In genomic region chr11:6541356-6541755, GRCh38 we compare ENCODE assay signal across 21 cellular contexts.
"Had no signal": no experiment of that assay in that cellular context is flagged by ENCODE, and none has a peak within 500 bp of the region (broad histone marks: within the 10 kb centered on the region; RNA-seq: fewer than 3 reads in every experiment).

No MANE protein-coding gene starts in this region.

- H3K27ac Mint-ChIP-seq: nephron; neural progenitor cell; stimulated activated memory B cell treated with anti-CD40 and anti-IgM and Interleukin-4, amounts not matched to agents 10 μg/mL and 1 μg/mL and 100 μg/mL, for 72 hours; stimulated activated naive CD8-positive, alpha-beta T cell treated with anti-CD3 and anti-CD28 coated beads, Interleukin-15, Interleukin-2, amounts not matched to agents 100 ng/mL and 50 ng/mL, for 24 hours had no signal

- H3K27me3 Mint-ChIP-seq: naive thymus-derived CD4-positive, alpha-beta T cell; stimulated activated memory B cell treated with anti-CD40 and anti-IgM and Interleukin-4, amounts not matched to agents 10 μg/mL and 1 μg/mL and 100 μg/mL, for 72 hours; stimulated activated naive CD8-positive, alpha-beta T cell treated with anti-CD3 and anti-CD28 coated beads, Interleukin-15, Interleukin-2, amounts not matched to agents 100 ng/mL and 50 ng/mL, for 24 hours had no signal

- H3K4me3 ChIP-seq: left lung, neural progenitor cell, prostate gland, skin epidermis, spleen, suprapubic skin, thyroid gland, vagina had no signal

- H3K27ac ChIP-seq: left lung, neural progenitor cell, parathyroid adenoma, prostate gland, skin epidermis, spleen, suprapubic skin, thyroid gland, vagina had no signal

- H3K4me3 Mint-ChIP-seq: naive thymus-derived CD4-positive, alpha-beta T cell; nephron; neural progenitor cell; stimulated activated memory B cell treated with anti-CD40 and anti-IgM and Interleukin-4, amounts not matched to agents 10 μg/mL and 1 μg/mL and 100 μg/mL, for 72 hours; stimulated activated naive CD8-positive, alpha-beta T cell treated with anti-CD3 and anti-CD28 coated beads, Interleukin-15, Interleukin-2, amounts not matched to agents 100 ng/mL and 50 ng/mL, for 24 hours had no signal

- H3K27me3 ChIP-seq: dorsolateral prefrontal cortex, left lung, neural progenitor cell, spleen, suprapubic skin, thyroid gland, vagina had no signal

- H3K36me3 ChIP-seq: neural progenitor cell, prostate gland, thyroid gland, vagina had no signal

- H3K9me3 ChIP-seq: left lung, prostate gland, spleen, suprapubic skin, thyroid gland, vagina had no signal

- H3K4me1 Mint-ChIP-seq: nephron; neural progenitor cell; stimulated activated memory B cell treated with anti-CD40 and anti-IgM and Interleukin-4, amounts not matched to agents 10 μg/mL and 1 μg/mL and 100 μg/mL, for 72 hours had no signal

- ATAC-seq: left cardiac atrium; left lung; naive thymus-derived CD4-positive, alpha-beta T cell; right cardiac atrium; stimulated activated memory B cell treated with anti-CD40 and anti-IgM and Interleukin-4, amounts not matched to agents 10 μg/mL and 1 μg/mL and 100 μg/mL, for 72 hours had no signal

- H3K4me1 ChIP-seq: left lung, parathyroid adenoma, prostate gland, suprapubic skin, thyroid gland, vagina had no signal

- H3K9me3 Mint-ChIP-seq: naive thymus-derived CD4-positive, alpha-beta T cell; nephron; neural progenitor cell; stimulated activated memory B cell treated with anti-CD40 and anti-IgM and Interleukin-4, amounts not matched to agents 10 μg/mL and 1 μg/mL and 100 μg/mL, for 72 hours; stimulated activated naive CD8-positive, alpha-beta T cell treated with anti-CD3 and anti-CD28 coated beads, Interleukin-15, Interleukin-2, amounts not matched to agents 100 ng/mL and 50 ng/mL, for 24 hours had no signal

- DNase-seq: dorsolateral prefrontal cortex; effector CD4-positive, alpha-beta T cell; left cardiac atrium; left lung; mesendoderm; midbrain; naive thymus-derived CD4-positive, alpha-beta T cell; right cardiac atrium; spleen; stimulated activated CD4-positive, alpha-beta T cell treated with anti-CD3 and anti-CD28 coated beads, Interleukin-4, amount 100 ng/mL, for 4 hours; thyroid gland; trophoblast cell had no signal
